ENCODE assay signal across 12 cellular contexts in the genomic region with DNA sequence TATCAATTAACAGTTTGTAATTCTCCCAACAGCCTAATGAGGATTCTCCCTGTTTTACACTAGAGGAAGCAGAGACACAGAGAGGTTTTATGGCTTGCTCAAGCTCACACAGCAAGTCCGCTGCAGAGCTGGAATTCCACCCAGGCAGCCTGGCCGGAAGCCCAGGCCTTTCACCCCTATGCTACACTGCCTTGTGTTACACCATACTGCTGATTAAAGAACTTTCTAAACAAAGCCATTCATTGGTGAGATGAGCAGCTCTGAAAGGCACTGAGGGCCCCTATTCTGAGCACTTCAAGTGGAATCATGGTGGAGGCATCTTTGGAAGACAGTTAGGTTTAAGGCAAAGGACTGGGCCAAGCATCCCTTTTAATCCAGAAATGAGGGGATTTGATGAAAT. TPM values are rescaled to one million over a fixed set of nuclear protein-coding genes. Genes with fewer than 3 reads are reported as not detected.
DNase-seq lines count a peak whose midpoint lies in the region; TF ChIP-seq lines count a peak whose summit lies in the region.
"Had no signal": no experiment of that assay in that cellular context is flagged by ENCODE, and none has a peak within 500 bp of the region (broad histone marks: within the 10 kb centered on the region; RNA-seq: fewer than 3 reads in every experiment).

No MANE protein-coding gene starts in this region.

- H3K4me3 Mint-ChIP-seq in mesothelial cell of epicardium: no peak overlapping the region
- H3K4me3 Mint-ChIP-seq: T-helper 1 cell treated with Interleukin-12 subunit alpha and Interleukin-12 subunit beta and Interleukin-4 antibody, amounts not matched to agents 30 μg/mL and 1 μg/mL, for 36 hours had no signal

- no peaks in the 10 kb centered on the region for H3K4me1 ChIP-seq in spleen

- H3K27ac Mint-ChIP-seq in mesothelial cell of epicardium: no peak overlapping the region

- no peaks in the 10 kb centered on the region for H3K4me1 Mint-ChIP-seq in mesothelial cell of epicardium

- H3K27me3 Mint-ChIP-seq in mesothelial cell of epicardium (ENCODE audit: low read depth): no peaks in the 10 kb centered on the region

- H3K27me3 ChIP-seq in spleen (replicated peaks in 1 of 7): no peaks in the 10 kb centered on the region

- H3K36me3 Mint-ChIP-seq in mesothelial cell of epicardium: peaks cover 2% of the 10 kb centered on the region

- DNase-seq in H4 (ENCODE audit: low spot score): peak; percentile 19
- peak; percentile 92 for DNase-seq in choroid plexus epithelial cell (ENCODE audit: low read depth)
- peak; percentile 93 for DNase-seq in iris pigment epithelial cell (ENCODE audit: low read depth)
- DNase-seq in retina: peak; percentile 15
- no peak for DNase-seq in HT-29 (ENCODE audit: low spot score)
- DNase-seq in mesothelial cell of epicardium (ENCODE audit: low spot score in 2 of 2, unreplicated experiment in 2 of 2): no peak
- no peak for DNase-seq in RPMI8226
- no peak for DNase-seq in spleen
- DNase-seq: Kasumi-1, NCI-H748 treated with DMSO at 0.1 percent for 48 hours had no signal

- no peak for TF ChIP-seq POLR2A in spleen (IDR thresholded peaks at IDR 0.05)

- no peak for TF ChIP-seq CTCF in choroid plexus epithelial cell (conservative IDR thresholded peaks at IDR 0.05; ENCODE audit: low read depth, low read length)
- no peak for TF ChIP-seq CTCF in mesothelial cell of epicardium (IDR thresholded peaks at IDR 0.05; ENCODE audit: unreplicated experiment)
- TF ChIP-seq CTCF in spleen (IDR thresholded peaks at IDR 0.05 in 8 of 11, conservative IDR thresholded peaks at IDR 0.05 in 3 of 11): no peak

- intact Hi-C loops in spleen (cut with DNase I; ENCODE audit: low total_unique reads): no loop called here

- H3K4me3 ChIP-seq in choroid plexus epithelial cell (ENCODE audit: low read depth, low read length) (no peak overlapping the region), spleen (no peak overlapping the region)
- H3K4me3 ChIP-seq: coronary artery had no signal

- H3K9me3 Mint-ChIP-seq in mesothelial cell of epicardium: no peaks in the 10 kb centered on the region
- H3K9me3 Mint-ChIP-seq: T-helper 1 cell treated with Interleukin-12 subunit alpha and Interleukin-12 subunit beta and Interleukin-4 antibody, amounts not matched to agents 30 μg/mL and 1 μg/mL, for 36 hours had no signal

- H3K9me3 ChIP-seq in spleen: no peaks in the 10 kb centered on the region

- H3K27ac ChIP-seq in spleen: no peak overlapping the region
- H3K27ac ChIP-seq: coronary artery had no signal

- no peaks in the 10 kb centered on the region for H3K36me3 ChIP-seq in spleen

- 87 to 93% (median 89%) methylated on average over 2 of the region's 2 CpGs for WGBS in spleen, 5 donors

RNA-seq across cellular contexts. Expression of a gene that starts 14.7 kb away (rescaled TPM):
- total RNA-seq in H4 (2014; rRNA removed; shearing (Covaris generic)): 44.3 and 48.5 TPM in 2 replicates
- total RNA-seq in HT-29 (2014; rRNA removed; shearing (Covaris generic)): 117 and 123 TPM in 2 replicates
- total RNA-seq in mesothelial cell of epicardium (245 to 249 TPM (median 245 TPM) in 3 replicates), spleen (100 to 1,000 TPM; 111 to 168 (median 142) TPM)
- polyA plus RNA-seq in spleen: 10 to 100 TPM; 13.8 to 32.2 (median 15.3) TPM

Comparison
In these comparisons a context has a peak if more than half of its experiments do, and no peak if none do; other contexts are left out.
1. DNase-seq: peak in H4 (single experiment), choroid plexus epithelial cell (single experiment), iris pigment epithelial cell (single experiment) and retina (single experiment); none in HT-29 (single experiment), mesothelial cell of epicardium (0 of 2), RPMI8226 (single experiment) and spleen (single experiment).